Comparison of ENCODE assay signal across 26 cellular contexts in the genomic region with DNA sequence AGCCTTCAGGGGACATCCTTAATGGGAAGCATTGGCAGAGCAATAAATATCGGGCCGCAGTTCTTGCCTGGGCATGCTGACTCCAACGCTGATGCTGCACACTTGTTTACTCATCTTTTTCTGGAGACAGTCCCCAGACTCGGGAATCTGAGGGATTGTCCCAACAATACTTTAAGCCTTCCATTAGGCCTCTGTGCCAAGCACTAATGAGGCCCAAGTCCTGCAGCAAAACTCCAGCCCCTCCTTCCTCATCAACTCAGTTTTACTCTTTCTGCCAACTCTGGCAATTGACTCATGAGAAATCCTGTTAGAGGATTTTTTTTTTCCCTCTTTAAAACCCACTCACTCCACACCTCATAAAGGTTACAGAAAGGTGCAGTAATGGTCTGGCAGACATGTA.
DNase-seq lines count a peak whose midpoint lies in the region; ATAC-seq and TF ChIP-seq lines count a peak whose summit lies in the region.
"Had no signal": no experiment of that assay in that cellular context is flagged by ENCODE, and none has a peak within 500 bp of the region (broad histone marks: within the 10 kb centered on the region; RNA-seq: fewer than 3 reads in every experiment).

No MANE protein-coding gene starts in this region.

- CTCF ChIA-PET in RWPE1 (lab: Yijun Ruan, JAX): interaction anchor here (1.0 kb wide), 1 partner anchor 455 kb away, joined by 5 read pairs; no protein-coding TSS in a partner anchor

- H3K4me2 ChIP-seq in hepatocyte: no peak overlapping the region

- no peaks in the 10 kb centered on the region for H3K4me1 Mint-ChIP-seq in stimulated activated effector memory CD8-positive, alpha-beta T cell treated with anti-CD3 and anti-CD28 coated beads, Interleukin-12 subunit alpha, Interleukin-12 subunit beta, amount 100 ng/mL, for 72 hours
- H3K4me1 Mint-ChIP-seq: immature natural killer cell; naive thymus-derived CD8-positive, alpha-beta T cell; stimulated activated memory B cell treated with anti-CD40 and anti-IgM and Interleukin-4, amounts not matched to agents 10 μg/mL and 1 μg/mL and 100 μg/mL, for 72 hours had no signal

- no peak for ATAC-seq in stimulated activated effector memory CD8-positive, alpha-beta T cell treated with anti-CD3 and anti-CD28 coated beads, Interleukin-12 subunit alpha, Interleukin-12 subunit beta, amount 100 ng/mL, for 72 hours
- ATAC-seq in HG02885 (IDR thresholded peaks at IDR 0.05; ENCODE audit: poor library complexity, unreplicated experiment): no peak
- ATAC-seq: activated CD8-positive, alpha-beta T cell treated with anti-CD3 and anti-CD28 coated beads for 36 hours; gastrocnemius medialis; left lung; naive thymus-derived CD8-positive, alpha-beta T cell; stimulated activated memory B cell treated with anti-CD40 and anti-IgM and Interleukin-4, amounts not matched to agents 10 μg/mL and 1 μg/mL and 100 μg/mL, for 72 hours had no signal

- H3K4me3 ChIP-seq in HFF-Myc (replicated peaks; ENCODE audit: low read depth, low read length) (no peak overlapping the region), hepatocyte (no peak overlapping the region)
- H3K4me3 ChIP-seq: gastrocnemius medialis, left lung, thoracic aorta had no signal

- H3K4me3 Mint-ChIP-seq in stimulated activated effector memory CD8-positive, alpha-beta T cell treated with anti-CD3 and anti-CD28 coated beads, Interleukin-12 subunit alpha, Interleukin-12 subunit beta, amount 100 ng/mL, for 72 hours: no peak overlapping the region
- H3K4me3 Mint-ChIP-seq: activated CD8-positive, alpha-beta T cell treated with anti-CD3 and anti-CD28 coated beads for 36 hours; immature natural killer cell; naive thymus-derived CD8-positive, alpha-beta T cell; stimulated activated memory B cell treated with anti-CD40 and anti-IgM and Interleukin-4, amounts not matched to agents 10 μg/mL and 1 μg/mL and 100 μg/mL, for 72 hours; T-helper 1 cell treated with Interleukin-12 subunit alpha and Interleukin-12 subunit beta and Interleukin-4 antibody, amounts not matched to agents 30 μg/mL and 1 μg/mL, for 36 hours had no signal

- no peak overlapping the region for H3K27ac Mint-ChIP-seq in stimulated activated effector memory CD8-positive, alpha-beta T cell treated with anti-CD3 and anti-CD28 coated beads, Interleukin-12 subunit alpha, Interleukin-12 subunit beta, amount 100 ng/mL, for 72 hours
- H3K27ac Mint-ChIP-seq: activated CD8-positive, alpha-beta T cell treated with anti-CD3 and anti-CD28 coated beads for 36 hours; immature natural killer cell; naive thymus-derived CD8-positive, alpha-beta T cell; stimulated activated memory B cell treated with anti-CD40 and anti-IgM and Interleukin-4, amounts not matched to agents 10 μg/mL and 1 μg/mL and 100 μg/mL, for 72 hours; T-helper 1 cell treated with Interleukin-12 subunit alpha and Interleukin-12 subunit beta and Interleukin-4 antibody, amounts not matched to agents 30 μg/mL and 1 μg/mL, for 36 hours had no signal

- no peaks in the 10 kb centered on the region for H4K20me1 ChIP-seq in hepatocyte (ENCODE audit: insufficient read depth, poor library complexity, severe bottlenecking)

- H3K9me3 ChIP-seq in hepatocyte (ENCODE audit: low read depth): no peaks in the 10 kb centered on the region
- H3K9me3 ChIP-seq: gastrocnemius medialis, left lung, thoracic aorta had no signal

- H3K4me1 ChIP-seq in hepatocyte (ENCODE audit: insufficient read depth): no peaks in the 10 kb centered on the region
- H3K4me1 ChIP-seq: left lung had no signal

- no peaks in the 10 kb centered on the region for H3K36me3 ChIP-seq in hepatocyte (replicated peaks; ENCODE audit: insufficient read depth, low read depth)
- H3K36me3 ChIP-seq: gastrocnemius medialis, left lung, thoracic aorta had no signal

- no peak for TF ChIP-seq CTCF in HFF-Myc (IDR thresholded peaks at IDR 0.05; ENCODE audit: low read depth, low read length, missing control alignments)
- no peak for TF ChIP-seq CTCF in RWPE1 (conservative IDR thresholded peaks at IDR 0.05; ENCODE audit: low read depth)
- TF ChIP-seq CTCF in hepatocyte (IDR thresholded peaks at IDR 0.05; ENCODE audit: poor library complexity): no peak

- no peaks in the 10 kb centered on the region for H3K79me2 ChIP-seq in hepatocyte

- DNase-seq in Ammon's horn (ENCODE audit: low spot score): peak; percentile 23
- DNase-seq in HFF-Myc (ENCODE audit: extremely low read depth, low read depth): peak; percentile 14
- peak; percentile 80 for DNase-seq in RWPE1 (ENCODE audit: low spot score)
- peak; percentile 8 for DNase-seq in hepatocyte (ENCODE audit: low spot score)
- no peak for DNase-seq in stimulated activated effector memory CD8-positive, alpha-beta T cell treated with anti-CD3 and anti-CD28 coated beads, Interleukin-12 subunit alpha, Interleukin-12 subunit beta, amount 100 ng/mL, for 72 hours (ENCODE audit: low spot score in 2 of 2)
- DNase-seq in NCI-H1930 (lab: John Stamatoyannopoulos, UW): no peak
- DNase-seq in GF-D8 (lab: John Stamatoyannopoulos, UW): no peak
- DNase-seq: activated CD4-positive, alpha-beta T cell treated with anti-CD3 and anti-CD28 coated beads for 1 hour; activated CD8-positive, alpha-beta T cell treated with anti-CD3 and anti-CD28 coated beads for 36 hours; DMS 273 treated with DMSO at 0.1 percent for 48 hours; effector CD4-positive, alpha-beta T cell; erythroblast; gastrocnemius medialis; GDM1; GOT3; immature natural killer cell; left lung; naive thymus-derived CD8-positive, alpha-beta T cell; NCI-H2029; NCI-H510A; retina; stimulated activated CD4-positive, alpha-beta T cell treated with anti-CD3 and anti-CD28 coated beads, Interleukin-2, amount 100 ng/mL, for 48 hours had no signal

- 59% methylated on average over 4 of the region's 4 CpGs for WGBS in hepatocyte (ENCODE audit: low lambda C conversion rate, missing lambda C conversion rate)

- no peak overlapping the region for H2AFZ ChIP-seq in hepatocyte

- peak overlapping the region; percentile 73 for H3K27ac ChIP-seq in RWPE1
- H3K27ac ChIP-seq in hepatocyte: peak overlapping the region; percentile 36
- H3K27ac ChIP-seq: gastrocnemius medialis, left lung, thoracic aorta had no signal

- no peaks in the 10 kb centered on the region for H3K9me3 Mint-ChIP-seq in stimulated activated effector memory CD8-positive, alpha-beta T cell treated with anti-CD3 and anti-CD28 coated beads, Interleukin-12 subunit alpha, Interleukin-12 subunit beta, amount 100 ng/mL, for 72 hours
- H3K9me3 Mint-ChIP-seq: activated CD8-positive, alpha-beta T cell treated with anti-CD3 and anti-CD28 coated beads for 36 hours; immature natural killer cell; stimulated activated memory B cell treated with anti-CD40 and anti-IgM and Interleukin-4, amounts not matched to agents 10 μg/mL and 1 μg/mL and 100 μg/mL, for 72 hours; T-helper 1 cell treated with Interleukin-12 subunit alpha and Interleukin-12 subunit beta and Interleukin-4 antibody, amounts not matched to agents 30 μg/mL and 1 μg/mL, for 36 hours had no signal

- H3K36me3 Mint-ChIP-seq in stimulated activated effector memory CD8-positive, alpha-beta T cell treated with anti-CD3 and anti-CD28 coated beads, Interleukin-12 subunit alpha, Interleukin-12 subunit beta, amount 100 ng/mL, for 72 hours: no peaks in the 10 kb centered on the region
- H3K36me3 Mint-ChIP-seq: naive thymus-derived CD8-positive, alpha-beta T cell; stimulated activated memory B cell treated with anti-CD40 and anti-IgM and Interleukin-4, amounts not matched to agents 10 μg/mL and 1 μg/mL and 100 μg/mL, for 72 hours had no signal

- no peaks in the 10 kb centered on the region for H3K9me2 ChIP-seq in hepatocyte (replicated peaks; ENCODE audit: insufficient read depth)

- H3K27me3 ChIP-seq in hepatocyte: no peaks in the 10 kb centered on the region
- H3K27me3 ChIP-seq: left lung had no signal

- POLR2A ChIA-PET in RWPE1 (lab: Yijun Ruan, JAX; ENCODE audit: low non-redundant PET): no interaction called here

Comparison
In these comparisons a context has a peak if more than half of its experiments do, and no peak if none do; other contexts are left out.
1. DNase-seq: peak in Ammon's horn (single experiment), HFF-Myc (single experiment), RWPE1 (single experiment) and hepatocyte (single experiment); none in stimulated activated effector memory CD8-positive, alpha-beta T cell treated with anti-CD3 and anti-CD28 coated beads, Interleukin-12 subunit alpha, Interleukin-12 subunit beta, amount 100 ng/mL, for 72 hours (0 of 2), NCI-H1930 (0 of 2) and GF-D8 (single experiment).